ENCODE assay signal across 8 cellular contexts in the genomic region with DNA sequence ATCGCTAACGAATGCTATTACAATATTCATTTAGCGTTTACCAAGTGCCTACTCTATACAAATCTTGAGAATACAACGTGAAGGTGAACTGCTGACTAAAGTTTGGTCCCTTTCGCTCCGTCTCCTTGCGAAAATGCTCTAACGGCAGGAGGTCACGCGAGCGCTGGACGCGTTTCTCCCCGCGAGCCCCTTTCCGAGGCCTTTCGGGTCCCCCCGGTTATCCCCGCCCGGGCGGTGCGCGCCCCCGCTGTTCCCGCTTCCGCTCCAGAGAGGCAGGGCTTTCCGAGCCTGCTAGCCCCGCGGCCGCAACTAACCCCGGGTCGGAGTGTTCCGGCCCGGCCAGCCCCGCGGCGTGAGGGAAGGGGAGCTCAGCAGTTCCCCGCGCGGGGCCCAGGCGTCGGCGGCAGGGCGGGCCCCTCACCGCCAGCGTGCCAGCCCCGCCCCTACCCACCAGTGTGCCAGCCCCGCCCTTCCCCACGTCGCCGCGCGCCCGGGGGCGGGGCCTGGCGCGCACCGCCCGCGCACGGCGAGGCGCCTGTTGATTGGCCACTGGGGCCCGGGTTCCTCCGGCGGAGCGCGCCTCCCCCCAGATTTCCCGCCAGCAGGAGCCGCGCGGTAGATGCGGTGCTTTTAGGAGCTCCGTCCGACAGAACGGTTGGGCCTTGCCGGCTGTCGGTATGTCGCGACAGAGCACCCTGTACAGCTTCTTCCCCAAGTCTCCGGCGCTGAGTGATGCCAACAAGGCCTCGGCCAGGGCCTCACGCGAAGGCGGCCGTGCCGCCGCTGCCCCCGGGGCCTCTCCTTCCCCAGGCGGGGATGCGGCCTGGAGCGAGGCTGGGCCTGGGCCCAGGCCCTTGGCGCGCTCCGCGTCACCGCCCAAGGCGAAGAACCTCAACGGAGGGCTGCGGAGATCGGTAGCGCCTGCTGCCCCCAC. TPM values are rescaled to one million over a fixed set of nuclear protein-coding genes. Genes with fewer than 3 reads are reported as not detected.
A peak's percentile ranks its signal among the peaks of the same experiment; 100 is the strongest.
DNase-seq lines count a peak whose midpoint lies in the region; ATAC-seq and TF ChIP-seq lines count a peak whose summit lies in the region.

A gene with protein sequence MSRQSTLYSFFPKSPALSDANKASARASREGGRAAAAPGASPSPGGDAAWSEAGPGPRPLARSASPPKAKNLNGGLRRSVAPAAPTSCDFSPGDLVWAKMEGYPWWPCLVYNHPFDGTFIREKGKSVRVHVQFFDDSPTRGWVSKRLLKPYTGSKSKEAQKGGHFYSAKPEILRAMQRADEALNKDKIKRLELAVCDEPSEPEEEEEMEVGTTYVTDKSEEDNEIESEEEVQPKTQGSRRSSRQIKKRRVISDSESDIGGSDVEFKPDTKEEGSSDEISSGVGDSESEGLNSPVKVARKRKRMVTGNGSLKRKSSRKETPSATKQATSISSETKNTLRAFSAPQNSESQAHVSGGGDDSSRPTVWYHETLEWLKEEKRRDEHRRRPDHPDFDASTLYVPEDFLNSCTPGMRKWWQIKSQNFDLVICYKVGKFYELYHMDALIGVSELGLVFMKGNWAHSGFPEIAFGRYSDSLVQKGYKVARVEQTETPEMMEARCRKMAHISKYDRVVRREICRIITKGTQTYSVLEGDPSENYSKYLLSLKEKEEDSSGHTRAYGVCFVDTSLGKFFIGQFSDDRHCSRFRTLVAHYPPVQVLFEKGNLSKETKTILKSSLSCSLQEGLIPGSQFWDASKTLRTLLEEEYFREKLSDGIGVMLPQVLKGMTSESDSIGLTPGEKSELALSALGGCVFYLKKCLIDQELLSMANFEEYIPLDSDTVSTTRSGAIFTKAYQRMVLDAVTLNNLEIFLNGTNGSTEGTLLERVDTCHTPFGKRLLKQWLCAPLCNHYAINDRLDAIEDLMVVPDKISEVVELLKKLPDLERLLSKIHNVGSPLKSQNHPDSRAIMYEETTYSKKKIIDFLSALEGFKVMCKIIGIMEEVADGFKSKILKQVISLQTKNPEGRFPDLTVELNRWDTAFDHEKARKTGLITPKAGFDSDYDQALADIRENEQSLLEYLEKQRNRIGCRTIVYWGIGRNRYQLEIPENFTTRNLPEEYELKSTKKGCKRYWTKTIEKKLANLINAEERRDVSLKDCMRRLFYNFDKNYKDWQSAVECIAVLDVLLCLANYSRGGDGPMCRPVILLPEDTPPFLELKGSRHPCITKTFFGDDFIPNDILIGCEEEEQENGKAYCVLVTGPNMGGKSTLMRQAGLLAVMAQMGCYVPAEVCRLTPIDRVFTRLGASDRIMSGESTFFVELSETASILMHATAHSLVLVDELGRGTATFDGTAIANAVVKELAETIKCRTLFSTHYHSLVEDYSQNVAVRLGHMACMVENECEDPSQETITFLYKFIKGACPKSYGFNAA (N-terminal part only) (plus strand): TSS at position 589 of the 934 bp plus-strand sequence. CDS start 89 bp downstream, at position 678.

- peaks cover 3% of the 10 kb centered on the region for H3K36me3 Mint-ChIP-seq in activated naive CD8-positive, alpha-beta T cell

- H3K4me3 ChIP-seq in ovary (peak within 1 kb of the TSS; percentile 74), thymus (ENCODE audit: low read length) (peak within 1 kb of the TSS; percentile 87)

- peaks cover 8% of the 10 kb centered on the region for H3K4me1 ChIP-seq in ovary (ENCODE audit: insufficient read depth)
- H3K4me1 ChIP-seq in thymus (ENCODE audit: control insufficient read depth, insufficient read depth, low read length), result peaks cover 5% of the 10 kb centered on the region

- H3K27ac ChIP-seq in ovary (peak within 1 kb of the TSS; percentile 92 to 93), thymus (ENCODE audit: low read depth) (peak within 1 kb of the TSS; percentile 92)

- H3K36me3 ChIP-seq in ovary (no peaks in the 10 kb centered on the region), thymus (ENCODE audit: control insufficient read depth, insufficient read depth) (no peaks in the 10 kb centered on the region)

- peak within 1 kb of the TSS; percentile 90 for H3K4me3 Mint-ChIP-seq in activated naive CD8-positive, alpha-beta T cell

- no peaks in the 10 kb centered on the region for H3K27me3 Mint-ChIP-seq in activated naive CD8-positive, alpha-beta T cell

- DNase-seq in GM10266 (ENCODE audit: extremely low spot score) (peak; percentile 99), NCI-H1092 (lab: John Stamatoyannopoulos, UW) (peak; percentile 72), SKM-1 (lab: John Stamatoyannopoulos, UW; ENCODE audit: unreplicated experiment) (peak; percentile 72), glomerular visceral epithelial cell (ENCODE audit: extremely low spot score) (peak; percentile 92), ovary (peak; percentile 87 to 94 (median 92))

- intact Hi-C loops in ovary (cut with DNase I), result loop anchor here in 3 of 4 donors (2.0 to 5.0 kb wide), 2 partner anchors 122 to 124 kb away; partner anchors contain the start of gene FBXO11 (in 2 of the 3)

- H3K9me3 Mint-ChIP-seq in activated naive CD8-positive, alpha-beta T cell (ENCODE audit: low read depth), result no peaks in the 10 kb centered on the region

- peak; percentile 91 for ATAC-seq in HG02610 (IDR thresholded peaks at IDR 0.05; ENCODE audit: unreplicated experiment)

- peak within 1 kb of the TSS; percentile 85 for H3K27ac Mint-ChIP-seq in activated naive CD8-positive, alpha-beta T cell

- H3K9me3 ChIP-seq in ovary (no peaks in the 10 kb centered on the region), thymus (ENCODE audit: control insufficient read depth) (no peaks in the 10 kb centered on the region)

- TF ChIP-seq POLR2A in ovary (IDR thresholded peaks at IDR 0.05), result peak; percentile 94

- no peaks in the 10 kb centered on the region for H3K27me3 ChIP-seq in ovary
- H3K27me3 ChIP-seq in thymus (ENCODE audit: control insufficient read depth, insufficient read depth), result no peaks in the 10 kb centered on the region

- WGBS in ovary, 3 donors, result 0% methylated on average over 63 to 103 of the region's 103 CpGs
- WGBS in thymus, result under 1% methylated on average over 103 of the region's 103 CpGs

- TF ChIP-seq EP300 in ovary (IDR thresholded peaks at IDR 0.05), result no peak

- TF ChIP-seq CTCF in GM10266 (IDR thresholded peaks at IDR 0.05; ENCODE audit: control insufficient read depth, insufficient read depth, low read depth, missing control alignments) (no peak), ovary (IDR thresholded peaks at IDR 0.05) (no peak)

- peaks cover 28% of the 10 kb centered on the region for H3K4me1 Mint-ChIP-seq in activated naive CD8-positive, alpha-beta T cell (ENCODE audit: low read depth)

RNA-seq across cellular contexts. Expression of the gene that starts here (rescaled TPM):
- total RNA-seq in ovary, result 100 to 1,000 TPM in 2 of 7 donors, 10 to 100 TPM in 5; 61.9 to 134 (median 87.0) TPM
- polyA plus RNA-seq in ovary (10 to 100 TPM; 50.1 to 66.0 TPM), thymus (16.4 TPM)

Comparison
In these comparisons a context has a peak if more than half of its experiments do, and no peak if none do; other contexts are left out.
1. Peak in every context shown above with its lines: DNase-seq, ATAC-seq, H3K4me3 ChIP-seq and H3K27ac ChIP-seq.